In genomic region chr15:90294159-90294558, GRCh38 we compare ENCODE assay signal across 24 cellular contexts. TPM values are rescaled to one million over a fixed set of nuclear protein-coding genes. Genes with fewer than 3 reads are reported as not detected.
"Had no signal": no experiment of that assay in that cellular context is flagged by ENCODE, and none has a peak within 500 bp of the region (broad histone marks: within the 10 kb centered on the region; RNA-seq: fewer than 3 reads in every experiment).

No MANE protein-coding gene starts in this region.

- H3K27me3 ChIP-seq: foreskin keratinocyte, ovary, right lobe of liver, suprapubic skin, transverse colon had no signal

- DNase-seq: activated B cell treated with CpG ODN at 0.5 μM for 24 hours; activated CD4-positive, alpha-beta T cell treated with anti-CD3 and anti-CD28 coated beads for 36 hours; activated CD4-positive, alpha-beta T cell treated with anti-CD3 and anti-CD28 coated beads, Interleukin-2, amount 50 U/mL, for 48 hours; activated CD8-positive, alpha-beta memory T cell treated with anti-CD3 and anti-CD28 coated beads, Interleukin-2, amount 50 U/mL, for 48 hours; activated naive CD4-positive, alpha-beta T cell; activated T-cell treated with anti-CD3 and anti-CD28 coated beads, Interleukin-2, amount 50 U/mL, for 4 hours; amniotic stem cell; effector CD8-positive, alpha-beta T cell; foreskin keratinocyte; ovary; stimulated activated CD4-positive, alpha-beta T cell treated with anti-CD3 and anti-CD28 coated beads, Interleukin-2, amount 100 ng/mL, for 24 hours; stimulated activated naive CD8-positive, alpha-beta T cell treated with anti-CD3 and anti-CD28 coated beads, Interleukin-15, amount 100 ng/mL, for 72 hours; T-helper 9 cell; transverse colon had no signal

- H3K27ac ChIP-seq: foreskin keratinocyte, neutrophil, ovary, right lobe of liver, skin epidermis, suprapubic skin had no signal

- ATAC-seq: natural killer cell treated with Interleukin-12 subunit alpha and Interleukin-12 subunit beta and Interleukin-15 and Interleukin-18, amount 100 ng/mL, for 72 hours had no signal

- FAIRE-seq: keratinocyte, urothelium cell line had no signal

- H3K4me3 ChIP-seq: ovary, right lobe of liver, skin epidermis, suprapubic skin had no signal

- H3K9me3 ChIP-seq: neutrophil, ovary, right lobe of liver, suprapubic skin, transverse colon had no signal

- H3K4me1 ChIP-seq: foreskin keratinocyte had no signal

- H3K36me3 ChIP-seq: neutrophil, ovary, right lobe of liver, suprapubic skin, transverse colon had no signal

RNA-seq across cellular contexts. Expression of gene TTLL13, which starts 44.8 kb away (rescaled TPM):
- total RNA-seq: chondrocyte, foreskin keratinocyte, glomerular endothelial cell, pulmonary artery endothelial cell had no signal
- polyA plus RNA-seq: foreskin keratinocyte had no signal
